1 cellular context compared by ENCODE assay signal in the genomic region with DNA sequence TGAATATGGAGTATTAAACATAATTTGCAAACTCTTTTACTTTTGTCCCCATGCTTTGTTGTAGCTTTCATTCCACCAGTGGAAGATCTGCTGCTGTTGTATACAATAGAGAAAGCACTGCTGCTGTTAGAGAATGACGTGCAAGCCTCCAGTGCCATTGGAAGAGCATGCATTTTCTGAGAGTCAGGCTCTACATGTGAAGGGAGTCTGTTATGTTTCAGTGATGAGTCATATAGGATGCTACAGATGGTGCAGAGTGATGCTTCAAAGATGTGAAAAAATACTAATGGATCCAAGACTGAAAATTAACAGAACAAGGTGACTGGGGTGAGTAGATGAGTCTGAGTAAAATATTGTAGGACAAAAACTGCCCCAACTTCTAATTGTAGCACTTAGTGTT.
TF ChIP-seq lines count a peak whose summit lies in the region.

No MANE protein-coding gene starts in this region.

TF ChIP-seq in IMR-90, 13 proteins besides CTCF, POLR2A, EP300 and RAD21:
- TF ChIP-seq RFX5 (IDR thresholded peaks at IDR 0.05; ENCODE audit: low read depth, low read length) (no peak), FOS (IDR thresholded peaks at IDR 0.05; ENCODE audit: low read depth, low read length) (peak; percentile 47; the same call in 1 of the 2 replicates)
